Comparison of ENCODE assay signal across 8 cellular contexts in genomic region chr11:65382036-65382803, GRCh38. TPM values are rescaled to one million over a fixed set of nuclear protein-coding genes. Genes with fewer than 3 reads are reported as not detected.
DNase-seq lines count a peak whose midpoint lies in the region; ATAC-seq and TF ChIP-seq lines count a peak whose summit lies in the region.

TSS of gene SLC25A45 (minus strand) at chr11:65382646. CDS start at chr11:65381951, 695 bp downstream.

- DNase-seq in 8988T (peak; percentile 73), NCI-H2029 treated with DMSO at 0.1 percent for 48 hours (lab: John Stamatoyannopoulos, UW) (peak; percentile 95), anterior cingulate cortex (lab: John Stamatoyannopoulos, UW) (peak in 57 of 58 donors; percentile 41 to 93 (median 82)), hepatic stellate cell (ENCODE audit: low spot score) (peak; percentile 93), sigmoid colon (peak; percentile 98)
- DNase-seq in T-helper 2 cell treated with Interferon-gamma antibody and Interleukin-4, amounts not matched to agents 5 μg/mL and 100 μg/mL, for 36 hours (ENCODE audit: low spot score): peak; percentile 96

- intact Hi-C loops in sigmoid colon (cut with DNase I): loop anchor here (2.0 to 5.0 kb wide), 2 partner anchors 85 to 129 kb away; no protein-coding TSS in a partner anchor

- no peaks in the 10 kb centered on the region for H3K27me3 ChIP-seq in sigmoid colon

- no peaks in the 10 kb centered on the region for H3K9me3 Mint-ChIP-seq in T-helper 2 cell treated with Interferon-gamma antibody and Interleukin-4, amounts not matched to agents 5 μg/mL and 100 μg/mL, for 36 hours

- TF ChIP-seq EP300 in sigmoid colon (IDR thresholded peaks at IDR 0.05): peak in 2 of 4 donors; percentile 45 to 68

- peaks cover 0 to 59% (median 48%) of the 10 kb centered on the region in 4 donors for H3K4me1 ChIP-seq in sigmoid colon

- WGBS in sigmoid colon, 2 donors: 0% methylated on average over 27 of the region's 27 CpGs

- ATAC-seq in GM18517 (IDR thresholded peaks at IDR 0.05; ENCODE audit: unreplicated experiment) (peak; percentile 57), HG03025 (IDR thresholded peaks at IDR 0.05; ENCODE audit: low FRiP score, unreplicated experiment) (peak; percentile 42)

- peak; percentile 90 to 98 (median 95) for TF ChIP-seq CTCF in sigmoid colon (IDR thresholded peaks at IDR 0.05)

- H3K4me1 Mint-ChIP-seq in T-helper 2 cell treated with Interferon-gamma antibody and Interleukin-4, amounts not matched to agents 5 μg/mL and 100 μg/mL, for 36 hours (ENCODE audit: low read depth): peaks cover 35% of the 10 kb centered on the region

- peak within 1 kb of the TSS; percentile 95 to 99 (median 96) for H3K27ac ChIP-seq in sigmoid colon

- H3K4me3 ChIP-seq in sigmoid colon: peak within 1 kb of the TSS; percentile 27 to 52 (median 46)

- H3K27me3 Mint-ChIP-seq in T-helper 2 cell treated with Interferon-gamma antibody and Interleukin-4, amounts not matched to agents 5 μg/mL and 100 μg/mL, for 36 hours (ENCODE audit: low read depth): no peaks in the 10 kb centered on the region

- H3K4me3 Mint-ChIP-seq in T-helper 2 cell treated with Interferon-gamma antibody and Interleukin-4, amounts not matched to agents 5 μg/mL and 100 μg/mL, for 36 hours: peak within 1 kb of the TSS; percentile 89

- peaks cover 4% of the 10 kb centered on the region for H3K36me3 Mint-ChIP-seq in T-helper 2 cell treated with Interferon-gamma antibody and Interleukin-4, amounts not matched to agents 5 μg/mL and 100 μg/mL, for 36 hours (ENCODE audit: low read depth)

- no peaks in the 10 kb centered on the region for H3K9me3 ChIP-seq in sigmoid colon

- TF ChIP-seq POLR2A in sigmoid colon (IDR thresholded peaks at IDR 0.05): peak; percentile 46 to 63

- H3K36me3 ChIP-seq in sigmoid colon: no peaks in the 10 kb centered on the region

- H3K27ac Mint-ChIP-seq in T-helper 2 cell treated with Interferon-gamma antibody and Interleukin-4, amounts not matched to agents 5 μg/mL and 100 μg/mL, for 36 hours: peak within 1 kb of the TSS; percentile 98

RNA-seq across cellular contexts. Expression of gene SLC25A45, which starts in this region (rescaled TPM):
- 1 to 10 TPM; 2.5 to 8.9 (median 6.0) TPM for total RNA-seq in sigmoid colon
- polyA plus RNA-seq in sigmoid colon: 10 to 100 TPM in 1 of 3 donors, 1 to 10 TPM in 2; 1.2 to 12.8 (median 2.5) TPM

Comparison
In these comparisons a context has a peak if more than half of its experiments do, and no peak if none do; other contexts are left out.
1. Peak in every context shown above with its lines: DNase-seq, ATAC-seq, H3K4me3 ChIP-seq and H3K27ac ChIP-seq.